Comparison of ENCODE assay signal across 19 cellular contexts in the genomic region with DNA sequence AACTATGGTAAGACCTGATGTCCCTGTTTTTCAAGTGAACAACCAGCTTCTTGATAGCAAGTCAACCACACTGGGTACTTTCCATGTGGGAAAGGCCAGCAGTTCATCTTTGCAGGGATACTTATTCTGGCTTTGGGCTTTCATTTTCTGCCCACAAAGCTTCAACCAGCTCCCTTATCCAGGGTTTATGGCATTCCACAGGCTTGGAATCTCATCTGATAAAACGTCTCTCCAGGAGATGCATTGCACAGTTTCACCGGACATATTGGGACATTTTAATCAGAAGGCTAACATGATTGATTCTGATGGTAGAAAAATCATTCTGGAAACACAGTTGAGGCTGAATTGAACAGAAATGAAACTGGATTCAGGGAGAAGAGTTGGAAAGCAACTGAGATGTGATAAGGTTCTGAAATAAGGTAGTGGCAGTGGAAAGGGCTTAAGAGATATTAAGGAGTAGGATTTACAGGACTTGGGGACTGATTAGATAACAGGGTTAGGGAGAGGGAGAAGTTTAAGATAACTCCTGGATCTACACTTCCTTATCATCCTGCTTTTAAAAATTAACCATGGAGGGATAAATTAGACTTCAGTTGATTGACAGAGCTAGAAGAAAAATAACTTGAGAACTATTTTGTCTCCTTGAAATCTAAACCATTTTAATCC.
"Had no signal": no experiment of that assay in that cellular context is flagged by ENCODE, and none has a peak within 500 bp of the region (broad histone marks: within the 10 kb centered on the region; RNA-seq: fewer than 3 reads in every experiment).

No MANE protein-coding gene starts in this region.

- H3K4me3 ChIP-seq: K562 had no signal

- H3K4me2 ChIP-seq: KMS-11, SK-N-SH had no signal

- H3K9me3 ChIP-seq: SK-N-SH had no signal

- DNase-seq: Kasumi-1, MM.1S, NCI-H1092 treated with DMSO at 0.1 percent for 48 hours, NCI-H1436, NCI-H187, NCI-H2029, NCI-H2081 treated with DMSO at 0.1 percent for 48 hours, NCI-H2171, NCI-H345, NCI-H446 treated with DMSO at 0.1 percent for 48 hours, NCI-H510A treated with DMSO at 0.1 percent for 48 hours, NCI-H526, SHP77, SW 1271 had no signal

- ATAC-seq: K562 had no signal

- H3K27ac ChIP-seq: HL-60, KMS-11, RWPE1 had no signal

- H3K9me2 ChIP-seq: SK-N-SH had no signal
